ENCODE assay signal across 1 cellular context in genomic region chr10:121554916-121555315, GRCh38.
TF ChIP-seq lines count a peak whose summit lies in the region.
"Not testable (repeated sequence)": the region's sequence is repeated elsewhere in the genome, so short reads cannot be mapped to it uniquely, and the experiment has no call there.

No MANE protein-coding gene starts in this region.

TF ChIP-seq in HepG2, 621 proteins besides CTCF, POLR2A, EP300 and RAD21:
- 0 out of 2 replicates have a peak, but pooled peaks have one; percentile 20 for TF ChIP-seq ZNF644 (CRISPR knock-in tag; IDR thresholded peaks at IDR 0.05; ENCODE audit: low read depth)
- TF ChIP-seq NR2F6, FOXA1 (IDR thresholded peaks at IDR 0.05): not testable (repeated sequence)
- TF ChIP-seq NR2F6 (CRISPR knock-in tag; IDR thresholded peaks at IDR 0.05): peak; percentile 49; the same call in 1 of the 2 replicates
- TF ChIP-seq, protein P1, sequence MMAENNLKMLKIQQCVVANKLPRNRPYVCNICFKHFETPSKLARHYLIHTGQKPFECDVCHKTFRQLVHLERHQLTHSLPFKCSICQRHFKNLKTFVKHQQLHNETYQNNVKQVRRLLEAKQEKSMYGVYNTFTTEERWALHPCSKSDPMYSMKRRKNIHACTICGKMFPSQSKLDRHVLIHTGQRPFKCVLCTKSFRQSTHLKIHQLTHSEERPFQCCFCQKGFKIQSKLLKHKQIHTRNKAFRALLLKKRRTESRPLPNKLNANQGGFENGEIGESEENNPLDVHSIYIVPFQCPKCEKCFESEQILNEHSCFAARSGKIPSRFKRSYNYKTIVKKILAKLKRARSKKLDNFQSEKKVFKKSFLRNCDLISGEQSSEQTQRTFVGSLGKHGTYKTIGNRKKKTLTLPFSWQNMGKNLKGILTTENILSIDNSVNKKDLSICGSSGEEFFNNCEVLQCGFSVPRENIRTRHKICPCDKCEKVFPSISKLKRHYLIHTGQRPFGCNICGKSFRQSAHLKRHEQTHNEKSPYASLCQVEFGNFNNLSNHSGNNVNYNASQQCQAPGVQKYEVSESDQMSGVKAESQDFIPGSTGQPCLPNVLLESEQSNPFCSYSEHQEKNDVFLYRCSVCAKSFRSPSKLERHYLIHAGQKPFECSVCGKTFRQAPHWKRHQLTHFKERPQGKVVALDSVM (CRISPR knock-in tag; IDR thresholded peaks at IDR 0.05): peak; percentile 20; the same call in 1 of the 2 replicates
- TF ChIP-seq, protein P2, sequence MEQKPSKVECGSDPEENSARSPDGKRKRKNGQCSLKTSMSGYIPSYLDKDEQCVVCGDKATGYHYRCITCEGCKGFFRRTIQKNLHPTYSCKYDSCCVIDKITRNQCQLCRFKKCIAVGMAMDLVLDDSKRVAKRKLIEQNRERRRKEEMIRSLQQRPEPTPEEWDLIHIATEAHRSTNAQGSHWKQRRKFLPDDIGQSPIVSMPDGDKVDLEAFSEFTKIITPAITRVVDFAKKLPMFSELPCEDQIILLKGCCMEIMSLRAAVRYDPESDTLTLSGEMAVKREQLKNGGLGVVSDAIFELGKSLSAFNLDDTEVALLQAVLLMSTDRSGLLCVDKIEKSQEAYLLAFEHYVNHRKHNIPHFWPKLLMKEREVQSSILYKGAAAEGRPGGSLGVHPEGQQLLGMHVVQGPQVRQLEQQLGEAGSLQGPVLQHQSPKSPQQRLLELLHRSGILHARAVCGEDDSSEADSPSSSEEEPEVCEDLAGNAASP (CRISPR knock-in tag; IDR thresholded peaks at IDR 0.05; ENCODE audit: borderline replicate concordance): peak; percentile 48; the same call in 1 of the 2 replicates
- TF ChIP-seq ZMYM2 (CRISPR knock-in tag; IDR thresholded peaks at IDR 0.05): peak; percentile 70; the same call in 1 of the 2 replicates
- TF ChIP-seq TBX2 (CRISPR knock-in tag; IDR thresholded peaks at IDR 0.05; ENCODE audit: borderline replicate concordance): peak; percentile 24; the same call in 1 of the 2 replicates
- TF ChIP-seq FOXA1 (CRISPR knock-in tag; IDR thresholded peaks at IDR 0.05): peak; percentile 63
- TF ChIP-seq RXRA (CRISPR knock-in tag; IDR thresholded peaks at IDR 0.05): peak; percentile 50; the same call in 1 of the 2 replicates
- peak; percentile 68 for TF ChIP-seq HNF4A (CRISPR knock-in tag; IDR thresholded peaks at IDR 0.05)
- 0 out of 2 replicates have a peak, but pooled peaks have one; percentile 26 for TF ChIP-seq PHF21A (CRISPR knock-in tag; IDR thresholded peaks at IDR 0.05)
- TF ChIP-seq HDAC1 (CRISPR knock-in tag; IDR thresholded peaks at IDR 0.05): 0 out of 2 replicates have a peak, but pooled peaks have one; percentile 25
- TF ChIP-seq PITX1 (CRISPR knock-in tag; IDR thresholded peaks at IDR 0.05): peak; percentile 49; the same call in 1 of the 2 replicates
- TF ChIP-seq ZNF687 (CRISPR knock-in tag; IDR thresholded peaks at IDR 0.05): peak; percentile 37
- peak; percentile 77 for TF ChIP-seq SP5 (CRISPR knock-in tag; IDR thresholded peaks at IDR 0.05; ENCODE audit: borderline replicate concordance, low read depth)
- TF ChIP-seq, protein P3, sequence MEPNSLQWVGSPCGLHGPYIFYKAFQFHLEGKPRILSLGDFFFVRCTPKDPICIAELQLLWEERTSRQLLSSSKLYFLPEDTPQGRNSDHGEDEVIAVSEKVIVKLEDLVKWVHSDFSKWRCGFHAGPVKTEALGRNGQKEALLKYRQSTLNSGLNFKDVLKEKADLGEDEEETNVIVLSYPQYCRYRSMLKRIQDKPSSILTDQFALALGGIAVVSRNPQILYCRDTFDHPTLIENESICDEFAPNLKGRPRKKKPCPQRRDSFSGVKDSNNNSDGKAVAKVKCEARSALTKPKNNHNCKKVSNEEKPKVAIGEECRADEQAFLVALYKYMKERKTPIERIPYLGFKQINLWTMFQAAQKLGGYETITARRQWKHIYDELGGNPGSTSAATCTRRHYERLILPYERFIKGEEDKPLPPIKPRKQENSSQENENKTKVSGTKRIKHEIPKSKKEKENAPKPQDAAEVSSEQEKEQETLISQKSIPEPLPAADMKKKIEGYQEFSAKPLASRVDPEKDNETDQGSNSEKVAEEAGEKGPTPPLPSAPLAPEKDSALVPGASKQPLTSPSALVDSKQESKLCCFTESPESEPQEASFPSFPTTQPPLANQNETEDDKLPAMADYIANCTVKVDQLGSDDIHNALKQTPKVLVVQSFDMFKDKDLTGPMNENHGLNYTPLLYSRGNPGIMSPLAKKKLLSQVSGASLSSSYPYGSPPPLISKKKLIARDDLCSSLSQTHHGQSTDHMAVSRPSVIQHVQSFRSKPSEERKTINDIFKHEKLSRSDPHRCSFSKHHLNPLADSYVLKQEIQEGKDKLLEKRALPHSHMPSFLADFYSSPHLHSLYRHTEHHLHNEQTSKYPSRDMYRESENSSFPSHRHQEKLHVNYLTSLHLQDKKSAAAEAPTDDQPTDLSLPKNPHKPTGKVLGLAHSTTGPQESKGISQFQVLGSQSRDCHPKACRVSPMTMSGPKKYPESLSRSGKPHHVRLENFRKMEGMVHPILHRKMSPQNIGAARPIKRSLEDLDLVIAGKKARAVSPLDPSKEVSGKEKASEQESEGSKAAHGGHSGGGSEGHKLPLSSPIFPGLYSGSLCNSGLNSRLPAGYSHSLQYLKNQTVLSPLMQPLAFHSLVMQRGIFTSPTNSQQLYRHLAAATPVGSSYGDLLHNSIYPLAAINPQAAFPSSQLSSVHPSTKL (CRISPR knock-in tag; IDR thresholded peaks at IDR 0.05): peak; percentile 44; the same call in 1 of the 2 replicates
- peak; percentile 93 for TF ChIP-seq ZNF460 (CRISPR knock-in tag; IDR thresholded peaks at IDR 0.05; ENCODE audit: borderline replicate concordance)
- peak; percentile 52; the same call in 1 of the 2 replicates for TF ChIP-seq ZMYM4 (CRISPR knock-in tag; IDR thresholded peaks at IDR 0.05)
- 0 out of 2 replicates have a peak, but pooled peaks have one; percentile 29 for TF ChIP-seq ZNF430 (CRISPR knock-in tag; IDR thresholded peaks at IDR 0.05)
- TF ChIP-seq FOXA3 (CRISPR knock-in tag; IDR thresholded peaks at IDR 0.05): peak; percentile 41; the same call in 1 of the 2 replicates
- TF ChIP-seq ZMYM3 (CRISPR knock-in tag; IDR thresholded peaks at IDR 0.05): 0 out of 2 replicates have a peak, but pooled peaks have one; percentile 40
- peak; percentile 53; the same call in 1 of the 2 replicates for TF ChIP-seq ZNF292 (CRISPR knock-in tag; IDR thresholded peaks at IDR 0.05; ENCODE audit: borderline replicate concordance, low read depth)
- TF ChIP-seq HOXA3 (CRISPR knock-in tag; IDR thresholded peaks at IDR 0.05): peak; percentile 39; the same call in 1 of the 2 replicates
- TF ChIP-seq, protein P4, sequence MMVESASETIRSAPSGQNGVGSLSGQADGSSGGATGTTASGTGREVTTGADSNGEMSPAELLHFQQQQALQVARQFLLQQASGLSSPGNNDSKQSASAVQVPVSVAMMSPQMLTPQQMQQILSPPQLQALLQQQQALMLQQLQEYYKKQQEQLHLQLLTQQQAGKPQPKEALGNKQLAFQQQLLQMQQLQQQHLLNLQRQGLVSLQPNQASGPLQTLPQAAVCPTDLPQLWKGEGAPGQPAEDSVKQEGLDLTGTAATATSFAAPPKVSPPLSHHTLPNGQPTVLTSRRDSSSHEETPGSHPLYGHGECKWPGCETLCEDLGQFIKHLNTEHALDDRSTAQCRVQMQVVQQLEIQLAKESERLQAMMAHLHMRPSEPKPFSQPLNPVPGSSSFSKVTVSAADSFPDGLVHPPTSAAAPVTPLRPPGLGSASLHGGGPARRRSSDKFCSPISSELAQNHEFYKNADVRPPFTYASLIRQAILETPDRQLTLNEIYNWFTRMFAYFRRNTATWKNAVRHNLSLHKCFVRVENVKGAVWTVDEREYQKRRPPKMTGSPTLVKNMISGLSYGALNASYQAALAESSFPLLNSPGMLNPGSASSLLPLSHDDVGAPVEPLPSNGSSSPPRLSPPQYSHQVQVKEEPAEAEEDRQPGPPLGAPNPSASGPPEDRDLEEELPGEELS (CRISPR knock-in tag; IDR thresholded peaks at IDR 0.05): peak; percentile 33; the same call in 1 of the 2 replicates
- peak; percentile 61; the same call in 1 of the 2 replicates for TF ChIP-seq SALL1 (CRISPR knock-in tag; IDR thresholded peaks at IDR 0.05)
